In the genomic region with DNA sequence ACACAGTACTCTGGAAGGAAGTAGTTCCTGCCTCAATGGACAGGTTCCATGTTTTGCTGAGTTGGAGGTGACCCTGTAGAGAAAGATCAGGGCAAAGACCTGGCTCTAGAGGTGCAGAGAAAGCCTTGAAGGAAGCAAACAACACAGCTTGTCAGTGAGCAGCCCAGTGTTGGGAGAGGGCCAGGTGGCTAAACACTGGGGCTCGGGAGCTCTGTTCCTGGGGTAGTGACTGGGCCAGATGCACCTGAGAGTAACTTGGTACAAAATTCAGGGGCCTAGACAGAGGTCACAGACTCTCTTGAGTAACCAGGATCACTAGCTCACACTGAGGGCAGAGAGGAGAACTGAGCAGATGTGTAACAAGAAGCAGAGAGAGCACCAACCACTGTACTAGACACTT, we compare ENCODE assay signal across 30 cellular contexts.
"Had no signal": no experiment of that assay in that cellular context is flagged by ENCODE, and none has a peak within 500 bp of the region (broad histone marks: within the 10 kb centered on the region; RNA-seq: fewer than 3 reads in every experiment).

No MANE protein-coding gene starts in this region.

- ATAC-seq: activated naive CD4-positive, alpha-beta T cell treated with anti-CD3 and anti-CD28 coated beads, Interleukin-2, amount 50 U/mL, for 72 hours; activated T-cell treated with anti-CD3 and anti-CD28 coated beads, Interleukin-2, amount 50 U/mL, for 72 hours; effector memory CD8-positive, alpha-beta T cell; foreskin keratinocyte; gastrocnemius medialis; T-helper 17 cell had no signal

- DNase-seq: activated CD4-positive, alpha-beta memory T cell treated with anti-CD3 and anti-CD28 coated beads, Interleukin-2, amount 10 ng/mL, durations not matched to agents 7 days and 5 days; activated CD4-positive, alpha-beta T cell treated with anti-CD3 and anti-CD28 coated beads for 1 hour; activated CD4-positive, alpha-beta T cell treated with anti-CD3 and anti-CD28 coated beads for 4 hours; activated CD4-positive, alpha-beta T cell treated with anti-CD3 and anti-CD28 coated beads, Interleukin-2, amount 10 ng/mL, durations not matched to agents 7 days and 5 days; activated CD4-positive, alpha-beta T cell treated with anti-CD3 and anti-CD28 coated beads, Interleukin-2, amount 50 U/mL, for 4 hours; activated CD4-positive, CD25-positive, alpha-beta regulatory T cell; activated CD8-positive, alpha-beta memory T cell treated with anti-CD3 and anti-CD28 coated beads, Interleukin-2, amount 50 U/mL, for 48 hours; activated gamma-delta T cell; activated naive CD4-positive, alpha-beta T cell; activated naive CD4-positive, alpha-beta T cell treated with anti-CD3 and anti-CD28 coated beads, Interleukin-2, amount 10 ng/mL, durations not matched to agents 7 days and 5 days; activated naive CD8-positive, alpha-beta T cell treated with anti-CD3 and anti-CD28 coated beads, Interleukin-2, amount 10 ng/mL, durations not matched to agents 7 days and 5 days; activated T-cell treated with anti-CD3 and anti-CD28 coated beads for 4 hours; activated T-cell treated with anti-CD3 and anti-CD28 coated beads, Interleukin-2, amount 50 U/mL, for 24 hours; activated T-cell treated with anti-CD3 and anti-CD28 coated beads, Interleukin-2, amount 50 U/mL, for 72 hours; brain microvascular endothelial cell; cortex of kidney; dermis blood vessel endothelial cell; effector CD4-positive, alpha-beta T cell; effector memory CD8-positive, alpha-beta T cell; erythroblast; foreskin keratinocyte; gastrocnemius medialis; heart right ventricle; T-helper 1 cell; T-helper 17 cell; T1000 had no signal

- H3K9me3 ChIP-seq: ascending aorta, esophagus muscularis mucosa, gastrocnemius medialis, heart right ventricle had no signal

- H3K36me3 ChIP-seq: ascending aorta, brain microvascular endothelial cell, esophagus muscularis mucosa, gastrocnemius medialis, heart right ventricle had no signal

- H3K27ac ChIP-seq: ascending aorta, brain microvascular endothelial cell, esophagus muscularis mucosa, foreskin keratinocyte, gastrocnemius medialis, heart right ventricle had no signal

- FAIRE-seq: bronchial epithelial cell had no signal

- H3K4me1 ChIP-seq: esophagus muscularis mucosa, foreskin keratinocyte, gastrocnemius medialis had no signal

- H3K27me3 ChIP-seq: ascending aorta, brain microvascular endothelial cell, foreskin keratinocyte, gastrocnemius medialis, heart right ventricle had no signal

- H3K4me3 ChIP-seq: ascending aorta, esophagus muscularis mucosa, gastrocnemius medialis, heart right ventricle had no signal
